ENCODE assay signal across 20 cellular contexts in the genomic region with DNA sequence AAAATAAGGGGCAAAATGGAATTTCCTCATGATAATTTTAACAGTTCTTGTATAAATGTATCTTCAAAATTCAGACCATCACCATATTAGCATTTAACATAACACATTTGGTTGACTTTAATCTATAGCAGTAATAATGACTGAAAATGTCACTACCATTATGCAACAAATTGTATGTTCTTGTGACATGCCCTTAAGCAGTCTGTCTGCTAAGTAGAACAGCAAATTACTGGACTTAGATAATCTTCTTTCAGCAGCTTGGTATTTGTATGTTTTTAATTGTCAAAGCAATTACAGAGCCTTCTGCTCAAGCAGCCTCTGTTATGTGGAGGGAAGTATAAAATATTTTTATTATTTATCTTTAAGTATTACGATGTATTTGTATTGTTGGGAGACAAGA.
DNase-seq lines count a peak whose midpoint lies in the region; ATAC-seq, FAIRE-seq and TF ChIP-seq lines count a peak whose summit lies in the region.
"Had no signal": no experiment of that assay in that cellular context is flagged by ENCODE, and none has a peak within 500 bp of the region (broad histone marks: within the 10 kb centered on the region; RNA-seq: fewer than 3 reads in every experiment).

No MANE protein-coding gene starts in this region.

- H3K27ac ChIP-seq in PC-3 (ENCODE audit: low read length) (no peak overlapping the region), tibial artery (no peak overlapping the region)
- H3K27ac ChIP-seq: BLaER1 treated with 17β-estradiol and CSF1 and Interleukin-3, amounts not matched to agents 10 nM and 100 nM; GM23248 had no signal

- CTCF ChIA-PET in PC-3 (lab: Charles Lee) = no interaction called here

- no peaks in the 10 kb centered on the region for H3K79me2 ChIP-seq in PC-3 (ENCODE audit: low read length)

- H3K27me3 ChIP-seq in PC-3 (ENCODE audit: low read length) (no peaks in the 10 kb centered on the region), tibial artery (no peaks in the 10 kb centered on the region)
- H3K27me3 ChIP-seq: BE2C; BLaER1 treated with 17β-estradiol and CSF1 and Interleukin-3, amounts not matched to agents 10 nM and 100 nM had no signal

- no peak overlapping the region for H3K27ac Mint-ChIP-seq in T-helper 17 cell
- H3K27ac Mint-ChIP-seq: CD14-positive monocyte; CD4-positive, alpha-beta T cell; CD8-positive, alpha-beta memory T cell had no signal

- no peaks in the 10 kb centered on the region for H3K27me3 Mint-ChIP-seq in T-helper 17 cell
- H3K27me3 Mint-ChIP-seq: CD4-positive, alpha-beta T cell; CD8-positive, alpha-beta memory T cell had no signal

- H2AFZ ChIP-seq in PC-3 (ENCODE audit: low read length) = no peak overlapping the region
- H2AFZ ChIP-seq: GM23248 had no signal

- POLR2A ChIA-PET in PC-3 (lab: Charles Lee; ENCODE audit: unreplicated experiment) = no interaction called here

- H3K4me3 ChIP-seq in PC-3 (ENCODE audit: low read length) (no peak overlapping the region), tibial artery (no peak overlapping the region)
- H3K4me3 ChIP-seq: BLaER1 treated with 17β-estradiol and CSF1 and Interleukin-3, amounts not matched to agents 10 nM and 100 nM; GM23248 had no signal

- no peaks in the 10 kb centered on the region for H3K36me3 ChIP-seq in PC-3 (ENCODE audit: low read depth, low read length)
- no peaks in the 10 kb centered on the region for H3K36me3 ChIP-seq in tibial artery
- H3K36me3 ChIP-seq: BE2C; BLaER1 treated with 17β-estradiol and CSF1 and Interleukin-3, amounts not matched to agents 10 nM and 100 nM had no signal

- H3K9me3 ChIP-seq in PC-3 (ENCODE audit: low read length) (no peaks in the 10 kb centered on the region), tibial artery (no peaks in the 10 kb centered on the region), T-helper 17 cell (ENCODE audit: control insufficient read depth, low read length, poor library complexity, severe bottlenecking) (no peaks in the 10 kb centered on the region)
- H3K9me3 ChIP-seq: BE2C had no signal

- no peak overlapping the region for H3K4me3 Mint-ChIP-seq in T-helper 17 cell
- H3K4me3 Mint-ChIP-seq: CD14-positive monocyte; CD4-positive, alpha-beta T cell; CD8-positive, alpha-beta memory T cell had no signal

- no peak for DNase-seq in D721Med (ENCODE audit: insufficient read length, low spot score)
- DNase-seq in NCI-H69 (lab: John Stamatoyannopoulos, UW) = peak; percentile 54
- no peak for DNase-seq in PC-3
- no peak for DNase-seq in tibial artery
- DNase-seq in T-helper 17 cell = no peak
- DNase-seq in activated gamma-delta T cell treated with Interleukin-2 at 50 U/mL for 16 hours = no peak
- DNase-seq: BE2C; CD4-positive, alpha-beta T cell; CD8-positive, alpha-beta memory T cell; DMS153; DND-41; GM23248; H7; HCEC 1CT had no signal

- H3K9me2 ChIP-seq in PC-3 (replicated peaks; ENCODE audit: low read length) = no peaks in the 10 kb centered on the region

- H3F3A ChIP-seq in PC-3 (ENCODE audit: low read length, unreplicated experiment) = no peaks in the 10 kb centered on the region

- H3K4me2 ChIP-seq in PC-3 (ENCODE audit: low read length) = no peak overlapping the region
- H3K4me2 ChIP-seq: BLaER1 treated with 17β-estradiol and CSF1 and Interleukin-3, amounts not matched to agents 10 nM and 100 nM had no signal

- intact Hi-C loops in PC-3 (cut with micrococcal nuclease) (no loop called here), tibial artery (cut with DNase I; ENCODE audit: low total_unique reads) (no loop called here)

- no peaks in the 10 kb centered on the region for H3K4me1 Mint-ChIP-seq in T-helper 17 cell
- H3K4me1 Mint-ChIP-seq: CD14-positive monocyte; CD8-positive, alpha-beta memory T cell had no signal

- TF ChIP-seq CTCF in D721Med (IDR thresholded peaks at IDR 0.05; ENCODE audit: insufficient read depth, missing control alignments) (no peak), PC-3 (conservative IDR thresholded peaks at IDR 0.05; ENCODE audit: low read depth, low read length) (no peak), tibial artery (IDR thresholded peaks at IDR 0.05) (no peak)

- FAIRE-seq in D721Med (lab: Jason Lieb, UNC) = peak; percentile 97
- FAIRE-seq: G401.6, GM12892, GM19239, H1 had no signal

- ATAC-seq in PC-3 (peak; percentile 18; the same call in 1 of the 2 replicates), T-helper 17 cell (no peak)

- H3K4me1 ChIP-seq in PC-3 (ENCODE audit: insufficient read depth, low read length) (peaks cover 38% of the 10 kb centered on the region), tibial artery (no peaks in the 10 kb centered on the region)
- H3K4me1 ChIP-seq: BE2C; BLaER1 treated with 17β-estradiol and CSF1 and Interleukin-3, amounts not matched to agents 10 nM and 100 nM had no signal

- H4K20me1 ChIP-seq in PC-3 (ENCODE audit: low read length) = no peaks in the 10 kb centered on the region
- H4K20me1 ChIP-seq: BLaER1 treated with 17β-estradiol and CSF1 and Interleukin-3, amounts not matched to agents 10 nM and 100 nM had no signal

- H3K36me3 Mint-ChIP-seq in T-helper 17 cell (ENCODE audit: low read depth) = no peaks in the 10 kb centered on the region
- H3K36me3 Mint-ChIP-seq: CD14-positive monocyte; CD8-positive, alpha-beta memory T cell had no signal

- no peak overlapping the region for H3K9ac ChIP-seq in PC-3 (ENCODE audit: low read length)
- H3K9ac ChIP-seq: BLaER1 treated with 17β-estradiol and CSF1 and Interleukin-3, amounts not matched to agents 10 nM and 100 nM; GM23248 had no signal

- no TSS peak for BruUV-seq in PC-3 (replicated peaks; lab: Mats Ljungman, UMichigan)
